In the genomic region with DNA sequence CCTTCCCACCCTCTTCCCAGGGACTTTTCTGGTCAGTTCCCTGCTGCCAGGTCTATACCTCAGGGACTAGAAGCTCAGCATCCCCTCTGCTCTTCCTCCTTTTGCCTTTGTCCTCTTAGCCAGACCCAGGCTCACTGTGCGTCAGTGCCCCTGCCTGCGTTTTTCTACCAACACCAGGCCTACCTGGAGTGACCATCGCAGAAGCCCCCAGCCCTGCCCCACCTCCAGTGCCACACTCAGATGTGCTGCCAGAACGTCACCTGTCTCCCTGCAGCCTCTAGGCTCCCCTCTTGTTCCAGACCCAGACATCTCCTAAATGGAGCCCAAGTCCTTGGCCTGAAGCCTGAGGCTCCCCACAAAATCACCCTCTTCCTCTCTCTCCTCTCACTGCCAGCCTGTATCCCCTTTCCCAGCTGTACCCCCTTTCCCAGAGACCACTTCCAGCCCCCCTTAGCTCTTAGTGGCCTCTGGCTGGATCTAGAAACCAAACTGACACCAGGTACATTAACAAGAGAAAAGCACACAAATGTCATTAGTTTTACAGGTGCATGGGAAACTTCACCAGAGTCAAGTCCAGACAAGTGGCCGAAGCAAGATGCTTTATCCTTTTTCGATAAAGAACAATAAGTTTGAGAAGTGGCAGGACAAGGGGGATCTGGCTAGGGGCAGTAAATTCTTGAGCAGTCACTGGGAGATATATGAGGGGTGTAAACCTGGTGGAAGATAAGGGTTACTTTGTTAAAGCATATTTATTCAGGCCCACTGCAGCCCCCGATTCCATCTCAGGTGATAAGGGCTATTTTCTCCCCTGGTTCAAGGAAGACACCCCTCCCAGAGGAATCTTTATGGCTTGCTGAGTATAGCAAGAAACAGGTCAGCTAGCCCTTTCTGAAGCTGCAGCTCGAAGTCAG, we compare ENCODE assay signal across 11 cellular contexts.
DNase-seq lines count a peak whose midpoint lies in the region; ATAC-seq and TF ChIP-seq lines count a peak whose summit lies in the region.
"Had no signal": no experiment of that assay in that cellular context is flagged by ENCODE, and none has a peak within 500 bp of the region (broad histone marks: within the 10 kb centered on the region; RNA-seq: fewer than 3 reads in every experiment).

No MANE protein-coding gene starts in this region.

- H3K79me2 ChIP-seq in DOHH2 (ENCODE audit: control insufficient read depth, low read length) (peaks cover 99% of the 10 kb centered on the region), Loucy (ENCODE audit: insufficient read depth, low read length) (peaks cover 99% of the 10 kb centered on the region)

- H3K9me3 Mint-ChIP-seq in central memory CD8-positive, alpha-beta T cell, result no peaks in the 10 kb centered on the region
- no peaks in the 10 kb centered on the region for H3K9me3 Mint-ChIP-seq in natural killer cell treated with Interleukin-12 subunit alpha and Interleukin-12 subunit beta and Interleukin-15 and Interleukin-18, amount 100 ng/mL, for 72 hours

- H3K9me3 ChIP-seq in DOHH2 (ENCODE audit: control insufficient read depth, insufficient read depth, low read length), result peaks cover 4% of the 10 kb centered on the region; the same call in 1 of the 2 replicates
- no peaks in the 10 kb centered on the region for H3K9me3 ChIP-seq in Loucy (ENCODE audit: insufficient read depth, low read depth, low read length)
- no peaks in the 10 kb centered on the region for H3K9me3 ChIP-seq in HAP-1

- H3K4me3 ChIP-seq in DOHH2 (ENCODE audit: low read length) (peak overlapping the region; percentile 57), Loucy (ENCODE audit: low read length, poor library complexity, severe bottlenecking) (no peak overlapping the region), HAP-1 (no peak overlapping the region)

- H3K4me2 ChIP-seq in DOHH2 (ENCODE audit: low read length) (peak overlapping the region; percentile 81), Loucy (ENCODE audit: low read depth, low read length, poor library complexity, severe bottlenecking) (peak overlapping the region; percentile 38)

- H3K27me3 ChIP-seq in DOHH2 (ENCODE audit: control insufficient read depth, low read length) (no peaks in the 10 kb centered on the region), Loucy (ENCODE audit: insufficient read depth, low read length, poor library complexity, severe bottlenecking) (no peaks in the 10 kb centered on the region), HAP-1 (ENCODE audit: low read depth) (no peaks in the 10 kb centered on the region)

- TF ChIP-seq CTCF in DOHH2 (IDR thresholded peaks at IDR 0.05; ENCODE audit: low read depth, low read length, poor library complexity, severe bottlenecking) (no peak), Loucy (conservative IDR thresholded peaks at IDR 0.05; ENCODE audit: low read length) (no peak)

- H3K4me1 ChIP-seq in DOHH2 (ENCODE audit: control insufficient read depth, low read length) (peaks cover 72% of the 10 kb centered on the region), Loucy (ENCODE audit: insufficient read depth, low read length, poor library complexity, severe bottlenecking) (peaks cover 29% of the 10 kb centered on the region), HAP-1 (peaks cover 17% of the 10 kb centered on the region)

- H3K27me3 Mint-ChIP-seq in central memory CD8-positive, alpha-beta T cell, result no peaks in the 10 kb centered on the region
- no peaks in the 10 kb centered on the region for H3K27me3 Mint-ChIP-seq in natural killer cell treated with Interleukin-12 subunit alpha and Interleukin-12 subunit beta and Interleukin-15 and Interleukin-18, amount 100 ng/mL, for 72 hours

- no peaks in the 10 kb centered on the region; the same call in 1 of the 2 replicates for H3F3A ChIP-seq in DOHH2 (ENCODE audit: control insufficient read depth, insufficient read depth)
- no peaks in the 10 kb centered on the region for H3F3A ChIP-seq in Loucy (ENCODE audit: low read depth)

- H2AFZ ChIP-seq in Loucy (ENCODE audit: low read length), result no peak overlapping the region

- H3K27ac ChIP-seq in DOHH2 (ENCODE audit: low read depth, low read length), result peak overlapping the region; percentile 49

- H3K36me3 Mint-ChIP-seq in central memory CD8-positive, alpha-beta T cell (ENCODE audit: insufficient read depth), result peaks cover 12% of the 10 kb centered on the region
- H3K36me3 Mint-ChIP-seq in natural killer cell treated with Interleukin-12 subunit alpha and Interleukin-12 subunit beta and Interleukin-15 and Interleukin-18, amount 100 ng/mL, for 72 hours, result no peaks in the 10 kb centered on the region

- H3K36me3 ChIP-seq in DOHH2 (ENCODE audit: control insufficient read depth, low read length), result peaks cover 25% of the 10 kb centered on the region
- H3K36me3 ChIP-seq in Loucy (ENCODE audit: insufficient read depth, low read length), result peaks cover 64% of the 10 kb centered on the region; the same call in 1 of the 2 replicates
- no peaks in the 10 kb centered on the region for H3K36me3 ChIP-seq in HAP-1 (replicated peaks)

- in situ Hi-C loops in HAP-1 (cut with MboI; ENCODE audit: low sequenced_read_pairs), result no loop called here

- no peak for DNase-seq in central memory CD8-positive, alpha-beta T cell (ENCODE audit: low spot score in 2 of 2)
- no peak for DNase-seq in natural killer cell treated with Interleukin-12 subunit alpha and Interleukin-12 subunit beta and Interleukin-15 and Interleukin-18, amount 100 ng/mL, for 72 hours (ENCODE audit: low spot score)
- DNase-seq in HAP-1 (ENCODE audit: low spot score in 2 of 2), result no peak
- DNase-seq in C1 segment of cervical spinal cord (lab: John Stamatoyannopoulos, UW), result no peak
- DNase-seq: NCI-H1436 treated with DMSO at 0.1 percent for 48 hours, NCI-H748 treated with DMSO at 0.1 percent for 48 hours had no signal

- H3K9ac ChIP-seq in Loucy (ENCODE audit: low read depth, low read length, poor library complexity, severe bottlenecking), result peak overlapping the region; percentile 2

- H4K20me1 ChIP-seq in DOHH2 (ENCODE audit: control insufficient read depth, insufficient read depth, low read depth, low read length), result peaks cover 16% of the 10 kb centered on the region
- H4K20me1 ChIP-seq in Loucy (ENCODE audit: insufficient read depth, low read length, poor library complexity, severe bottlenecking), result peaks cover 98% of the 10 kb centered on the region

- H3K9me2 ChIP-seq in DOHH2 (replicated peaks; ENCODE audit: control insufficient read depth, low read length) (no peaks in the 10 kb centered on the region), Loucy (replicated peaks; ENCODE audit: low read depth, low read length) (no peaks in the 10 kb centered on the region)

- H3K4me3 Mint-ChIP-seq in central memory CD8-positive, alpha-beta T cell, result peak overlapping the region; percentile 73
- H3K4me3 Mint-ChIP-seq in natural killer cell treated with Interleukin-12 subunit alpha and Interleukin-12 subunit beta and Interleukin-15 and Interleukin-18, amount 100 ng/mL, for 72 hours, result no peak overlapping the region

- ATAC-seq in central memory CD8-positive, alpha-beta T cell (replicated peaks; ENCODE audit: extremely low read depth, poor library complexity, severe bottlenecking), result no peak
- no peak for ATAC-seq in natural killer cell treated with Interleukin-12 subunit alpha and Interleukin-12 subunit beta and Interleukin-15 and Interleukin-18, amount 100 ng/mL, for 72 hours
- no peak for ATAC-seq in HG02678 (IDR thresholded peaks at IDR 0.05; ENCODE audit: unreplicated experiment)
- ATAC-seq in GM19328 (IDR thresholded peaks at IDR 0.05; ENCODE audit: unreplicated experiment), result no peak
- ATAC-seq: sciatic nerve had no signal

- peaks cover 79% of the 10 kb centered on the region for H3K4me1 Mint-ChIP-seq in central memory CD8-positive, alpha-beta T cell
- H3K4me1 Mint-ChIP-seq in natural killer cell treated with Interleukin-12 subunit alpha and Interleukin-12 subunit beta and Interleukin-15 and Interleukin-18, amount 100 ng/mL, for 72 hours (ENCODE audit: low read depth in 2 of 2), result peaks cover 76 to 78% of the 10 kb centered on the region in 2 donors

- peak overlapping the region; percentile 97 for H3K27ac Mint-ChIP-seq in central memory CD8-positive, alpha-beta T cell (ENCODE audit: low read depth)
- peak overlapping the region; percentile 55 to 83 for H3K27ac Mint-ChIP-seq in natural killer cell treated with Interleukin-12 subunit alpha and Interleukin-12 subunit beta and Interleukin-15 and Interleukin-18, amount 100 ng/mL, for 72 hours
